Comparison of ENCODE assay signal across 19 cellular contexts in genomic region chr3:32430900-32431299, GRCh38. TPM values are rescaled to one million over a fixed set of nuclear protein-coding genes. Genes with fewer than 3 reads are reported as not detected.
DNase-seq lines count a peak whose midpoint lies in the region; ATAC-seq and TF ChIP-seq lines count a peak whose summit lies in the region.
"Had no signal": no experiment of that assay in that cellular context is flagged by ENCODE, and none has a peak within 500 bp of the region (broad histone marks: within the 10 kb centered on the region; RNA-seq: fewer than 3 reads in every experiment).

No MANE protein-coding gene starts in this region.

- intact Hi-C loops in activated CD8-positive, alpha-beta T cell treated with anti-CD3 and anti-CD28 coated beads for 36 hours (cut with micrococcal nuclease), result no loop called here
- intact Hi-C loops in naive thymus-derived CD4-positive, alpha-beta T cell (cut with micrococcal nuclease), result loop anchor here (5.0 to 10.0 kb wide), 3 partner anchors 39 to 1816 kb away; partner anchors contain the start of gene CMTM7 (in 1 of the 2)

- DNase-seq in T-helper 1 cell, result no peak
- DNase-seq in CD8-positive, alpha-beta memory T cell, result peak in 1 of 5 donors; percentile 28
- no peak for DNase-seq in activated CD8-positive, alpha-beta T cell treated with anti-CD3 and anti-CD28 coated beads for 36 hours
- DNase-seq in naive thymus-derived CD4-positive, alpha-beta T cell, result peak in 4 of 9 donors; percentile 32 to 59 (median 42)
- no peak for DNase-seq in COR-L47 (lab: John Stamatoyannopoulos, UW)
- no peak for DNase-seq in Peyer's patch
- DNase-seq in NCI-H526 (lab: John Stamatoyannopoulos, UW), result no peak
- DNase-seq: amygdala; C1 segment of cervical spinal cord; cerebellar nuclear complex; DND-41; endodermal cell; mesendoderm; NCI-H2029; NCI-H524 treated with DMSO at 0.1 percent for 48 hours; stimulated activated CD4-positive, alpha-beta T cell treated with anti-CD3 and anti-CD28 coated beads, Interleukin-12 subunit alpha, Interleukin-12 subunit beta, amount 100 ng/mL, for 4 hours had no signal

- H3K4me3 Mint-ChIP-seq in T-helper 1 cell treated with Interleukin-12 subunit alpha and Interleukin-12 subunit beta and Interleukin-4 antibody, amounts not matched to agents 30 μg/mL and 1 μg/mL, for 36 hours, result peak overlapping the region; percentile 47
- peak overlapping the region in 6 of 7 donors; percentile 13 to 67 (median 18) for H3K4me3 Mint-ChIP-seq in CD8-positive, alpha-beta memory T cell
- peak overlapping the region; percentile 77 for H3K4me3 Mint-ChIP-seq in activated CD8-positive, alpha-beta T cell treated with anti-CD3 and anti-CD28 coated beads for 36 hours
- peak overlapping the region in 9 of 10 donors; percentile 54 to 84 (median 73) for H3K4me3 Mint-ChIP-seq in naive thymus-derived CD4-positive, alpha-beta T cell
- H3K4me3 Mint-ChIP-seq: endodermal cell; neural progenitor cell; stimulated activated effector memory CD8-positive, alpha-beta T cell treated with anti-CD3 and anti-CD28 coated beads, Interleukin-12 subunit alpha, Interleukin-12 subunit beta, amount 100 ng/mL, for 72 hours had no signal

- peaks cover 84% of the 10 kb centered on the region for H3K4me1 ChIP-seq in CD8-positive, alpha-beta memory T cell (ENCODE audit: insufficient read depth, low read length)
- H3K4me1 ChIP-seq in naive thymus-derived CD4-positive, alpha-beta T cell (ENCODE audit: control insufficient read depth in 2 of 2, insufficient read depth in 2 of 2, low read length in 2 of 2), result peaks cover 68 to 85% of the 10 kb centered on the region in 2 donors
- peaks cover 0 to 19% (median 4%) of the 10 kb centered on the region in 4 donors for H3K4me1 ChIP-seq in Peyer's patch
- H3K4me1 ChIP-seq: neural progenitor cell had no signal

- H3K9me3 Mint-ChIP-seq in T-helper 1 cell treated with Interleukin-12 subunit alpha and Interleukin-12 subunit beta and Interleukin-4 antibody, amounts not matched to agents 30 μg/mL and 1 μg/mL, for 36 hours, result no peaks in the 10 kb centered on the region
- H3K9me3 Mint-ChIP-seq in CD8-positive, alpha-beta memory T cell, result no peaks in the 10 kb centered on the region
- H3K9me3 Mint-ChIP-seq in activated CD8-positive, alpha-beta T cell treated with anti-CD3 and anti-CD28 coated beads for 36 hours, result no peaks in the 10 kb centered on the region
- H3K9me3 Mint-ChIP-seq in naive thymus-derived CD4-positive, alpha-beta T cell, result peaks cover 0 to 5% (median 0%) of the 10 kb centered on the region in 11 donors
- H3K9me3 Mint-ChIP-seq: endodermal cell; neural progenitor cell; stimulated activated effector memory CD8-positive, alpha-beta T cell treated with anti-CD3 and anti-CD28 coated beads, Interleukin-12 subunit alpha, Interleukin-12 subunit beta, amount 100 ng/mL, for 72 hours had no signal

- no peak overlapping the region for H3K27ac ChIP-seq in CD8-positive, alpha-beta memory T cell (ENCODE audit: low read depth, low read length)
- H3K27ac ChIP-seq in naive thymus-derived CD4-positive, alpha-beta T cell (ENCODE audit: low read depth, low read length), result peak overlapping the region; percentile 84
- peak overlapping the region in 1 of 4 donors; percentile 74 for H3K27ac ChIP-seq in Peyer's patch
- H3K27ac ChIP-seq: neural progenitor cell had no signal

- ATAC-seq in activated CD8-positive, alpha-beta T cell treated with anti-CD3 and anti-CD28 coated beads for 36 hours, result no peak
- no peak for ATAC-seq in naive thymus-derived CD4-positive, alpha-beta T cell
- ATAC-seq: stimulated activated effector memory CD8-positive, alpha-beta T cell treated with anti-CD3 and anti-CD28 coated beads, Interleukin-12 subunit alpha, Interleukin-12 subunit beta, amount 100 ng/mL, for 72 hours had no signal

- no peak for TF ChIP-seq CTCF in activated CD8-positive, alpha-beta T cell treated with anti-CD3 and anti-CD28 coated beads for 36 hours (IDR thresholded peaks at IDR 0.05)
- no peak for TF ChIP-seq CTCF in Peyer's patch (IDR thresholded peaks at IDR 0.05)

- peaks cover 12% of the 10 kb centered on the region for H3K36me3 Mint-ChIP-seq in T-helper 1 cell treated with Interleukin-12 subunit alpha and Interleukin-12 subunit beta and Interleukin-4 antibody, amounts not matched to agents 30 μg/mL and 1 μg/mL, for 36 hours (ENCODE audit: low read depth)
- H3K36me3 Mint-ChIP-seq in CD8-positive, alpha-beta memory T cell, result peaks cover 0 to 3% (median 0%) of the 10 kb centered on the region in 3 donors
- H3K36me3 Mint-ChIP-seq in activated CD8-positive, alpha-beta T cell treated with anti-CD3 and anti-CD28 coated beads for 36 hours (ENCODE audit: low read depth), result peaks cover 20% of the 10 kb centered on the region
- H3K36me3 Mint-ChIP-seq in naive thymus-derived CD4-positive, alpha-beta T cell, result peaks cover 0 to 16% (median 4%) of the 10 kb centered on the region in 5 donors
- H3K36me3 Mint-ChIP-seq: neural progenitor cell; stimulated activated effector memory CD8-positive, alpha-beta T cell treated with anti-CD3 and anti-CD28 coated beads, Interleukin-12 subunit alpha, Interleukin-12 subunit beta, amount 100 ng/mL, for 72 hours had no signal

- peak overlapping the region; percentile 97 for H3K27ac Mint-ChIP-seq in T-helper 1 cell treated with Interleukin-12 subunit alpha and Interleukin-12 subunit beta and Interleukin-4 antibody, amounts not matched to agents 30 μg/mL and 1 μg/mL, for 36 hours
- peak overlapping the region; percentile 78 to 98 (median 96) for H3K27ac Mint-ChIP-seq in CD8-positive, alpha-beta memory T cell
- H3K27ac Mint-ChIP-seq in activated CD8-positive, alpha-beta T cell treated with anti-CD3 and anti-CD28 coated beads for 36 hours, result peak overlapping the region; percentile 100
- H3K27ac Mint-ChIP-seq in naive thymus-derived CD4-positive, alpha-beta T cell, result peak overlapping the region; percentile 97 to 100 (median 99)
- H3K27ac Mint-ChIP-seq: endodermal cell; neural progenitor cell; stimulated activated effector memory CD8-positive, alpha-beta T cell treated with anti-CD3 and anti-CD28 coated beads, Interleukin-12 subunit alpha, Interleukin-12 subunit beta, amount 100 ng/mL, for 72 hours had no signal

- no peaks in the 10 kb centered on the region for H3K27me3 Mint-ChIP-seq in T-helper 1 cell treated with Interleukin-12 subunit alpha and Interleukin-12 subunit beta and Interleukin-4 antibody, amounts not matched to agents 30 μg/mL and 1 μg/mL, for 36 hours (ENCODE audit: low read depth)
- peaks cover 0 to 1% of the 10 kb centered on the region in 2 donors for H3K27me3 Mint-ChIP-seq in CD8-positive, alpha-beta memory T cell
- no peaks in the 10 kb centered on the region for H3K27me3 Mint-ChIP-seq in activated CD8-positive, alpha-beta T cell treated with anti-CD3 and anti-CD28 coated beads for 36 hours
- H3K27me3 Mint-ChIP-seq in naive thymus-derived CD4-positive, alpha-beta T cell, result no peaks in the 10 kb centered on the region

- peaks cover 68% of the 10 kb centered on the region for H3K4me1 Mint-ChIP-seq in T-helper 1 cell treated with Interleukin-12 subunit alpha and Interleukin-12 subunit beta and Interleukin-4 antibody, amounts not matched to agents 30 μg/mL and 1 μg/mL, for 36 hours (ENCODE audit: low read depth)
- peaks cover 71 to 91% (median 79%) of the 10 kb centered on the region in 3 donors for H3K4me1 Mint-ChIP-seq in CD8-positive, alpha-beta memory T cell
- H3K4me1 Mint-ChIP-seq in activated CD8-positive, alpha-beta T cell treated with anti-CD3 and anti-CD28 coated beads for 36 hours (ENCODE audit: low read depth), result peaks cover 87% of the 10 kb centered on the region
- H3K4me1 Mint-ChIP-seq in naive thymus-derived CD4-positive, alpha-beta T cell, result peaks cover 53 to 91% (median 84%) of the 10 kb centered on the region in 7 donors

- no peaks in the 10 kb centered on the region for H3K9me3 ChIP-seq in CD8-positive, alpha-beta memory T cell (ENCODE audit: low read length)
- H3K9me3 ChIP-seq in naive thymus-derived CD4-positive, alpha-beta T cell (ENCODE audit: control insufficient read depth in 2 of 3, low read length in 3 of 3), result no peaks in the 10 kb centered on the region
- no peaks in the 10 kb centered on the region for H3K9me3 ChIP-seq in Peyer's patch

- CTCF ChIA-PET in CD8-positive, alpha-beta memory T cell (lab: Charles Lee), result interaction anchor here (1.4 to 3.6 kb wide), 4 partner anchors 12 to 54 kb away, joined by 3 to 38 read pairs (median 4); no protein-coding TSS in a partner anchor
- CTCF ChIA-PET in activated CD8-positive, alpha-beta T cell treated with anti-CD3 and anti-CD28 coated beads for 36 hours (lab: Charles Lee), result interaction anchor here (3.2 kb wide), 1 partner anchor 10 kb away, joined by 14 read pairs; no protein-coding TSS in a partner anchor
- CTCF ChIA-PET in naive thymus-derived CD4-positive, alpha-beta T cell (lab: Charles Lee), result no interaction called here

- TF ChIP-seq POLR2A in Peyer's patch (IDR thresholded peaks at IDR 0.05), result no peak

- H3K4me3 ChIP-seq in CD8-positive, alpha-beta memory T cell (ENCODE audit: low read length), result no peak overlapping the region
- peak overlapping the region; percentile 25 for H3K4me3 ChIP-seq in naive thymus-derived CD4-positive, alpha-beta T cell (ENCODE audit: low read length)
- no peak overlapping the region for H3K4me3 ChIP-seq in Peyer's patch
- H3K4me3 ChIP-seq: neural progenitor cell had no signal

- H3K36me3 ChIP-seq in CD8-positive, alpha-beta memory T cell (ENCODE audit: insufficient read depth, low read length), result no peaks in the 10 kb centered on the region
- no peaks in the 10 kb centered on the region for H3K36me3 ChIP-seq in naive thymus-derived CD4-positive, alpha-beta T cell (ENCODE audit: control insufficient read depth in 2 of 3, insufficient read depth in 3 of 3, low read length in 3 of 3)
- no peaks in the 10 kb centered on the region for H3K36me3 ChIP-seq in Peyer's patch
- H3K36me3 ChIP-seq: neural progenitor cell had no signal

- no peaks in the 10 kb centered on the region for H3K27me3 ChIP-seq in CD8-positive, alpha-beta memory T cell (ENCODE audit: insufficient read depth, low read length, poor library complexity, severe bottlenecking)
- H3K27me3 ChIP-seq in naive thymus-derived CD4-positive, alpha-beta T cell (ENCODE audit: control insufficient read depth in 2 of 2, insufficient read depth in 2 of 2, low read length in 2 of 2), result no peaks in the 10 kb centered on the region
- H3K27me3 ChIP-seq in Peyer's patch, result no peaks in the 10 kb centered on the region
- H3K27me3 ChIP-seq: neural progenitor cell had no signal

- POLR2A ChIA-PET in CD8-positive, alpha-beta memory T cell (lab: Charles Lee), result no interaction called here
- POLR2A ChIA-PET in activated CD8-positive, alpha-beta T cell treated with anti-CD3 and anti-CD28 coated beads for 36 hours (lab: Charles Lee), result interaction anchor here (3.5 kb wide), 1 partner anchor 7 kb away, joined by 34 read pairs; no protein-coding TSS in a partner anchor
- POLR2A ChIA-PET in naive thymus-derived CD4-positive, alpha-beta T cell (lab: Charles Lee), result interaction anchor here (12.6 kb wide), 1 partner anchor 22 kb away, joined by 145 read pairs; no protein-coding TSS in a partner anchor

RNA-seq across cellular contexts. Expression of gene CMTM7, which starts 39.2 kb away (rescaled TPM):
- total RNA-seq in CD8-positive, alpha-beta memory T cell, result 10 to 100 TPM; 33.5 to 39.4 TPM
- polyA plus RNA-seq in CD8-positive, alpha-beta memory T cell, result 113 TPM
- 10 to 100 TPM; 36.1 to 37.2 TPM for total RNA-seq in activated CD8-positive, alpha-beta T cell treated with anti-CD3 and anti-CD28 coated beads for 36 hours
- total RNA-seq in naive thymus-derived CD4-positive, alpha-beta T cell, result 10 to 100 TPM; 38.6 to 60.1 (median 49.5) TPM
- 100 to 1,000 TPM in 1 of 2 donors, 10 to 100 TPM in 1; 87.7 to 157 TPM for polyA plus RNA-seq in naive thymus-derived CD4-positive, alpha-beta T cell
- total RNA-seq in Peyer's patch, result 10 to 100 TPM in 2 of 4 donors, 1 to 10 TPM in 2; 5.7 to 41.3 (median 10.5) TPM

Comparison
In these comparisons a context has a peak if more than half of its experiments do, and no peak if none do; other contexts are left out.
1. H3K4me3 Mint-ChIP-seq: peak in every context shown above with its lines; median percentile 77 in activated CD8-positive, alpha-beta T cell treated with anti-CD3 and anti-CD28 coated beads for 36 hours; 73 in naive thymus-derived CD4-positive, alpha-beta T cell; 47 in T-helper 1 cell treated with Interleukin-12 subunit alpha and Interleukin-12 subunit beta and Interleukin-4 antibody, amounts not matched to agents 30 μg/mL and 1 μg/mL, for 36 hours; 18 in CD8-positive, alpha-beta memory T cell.